ENCODE assay signal across 8 cellular contexts in the genomic region with DNA sequence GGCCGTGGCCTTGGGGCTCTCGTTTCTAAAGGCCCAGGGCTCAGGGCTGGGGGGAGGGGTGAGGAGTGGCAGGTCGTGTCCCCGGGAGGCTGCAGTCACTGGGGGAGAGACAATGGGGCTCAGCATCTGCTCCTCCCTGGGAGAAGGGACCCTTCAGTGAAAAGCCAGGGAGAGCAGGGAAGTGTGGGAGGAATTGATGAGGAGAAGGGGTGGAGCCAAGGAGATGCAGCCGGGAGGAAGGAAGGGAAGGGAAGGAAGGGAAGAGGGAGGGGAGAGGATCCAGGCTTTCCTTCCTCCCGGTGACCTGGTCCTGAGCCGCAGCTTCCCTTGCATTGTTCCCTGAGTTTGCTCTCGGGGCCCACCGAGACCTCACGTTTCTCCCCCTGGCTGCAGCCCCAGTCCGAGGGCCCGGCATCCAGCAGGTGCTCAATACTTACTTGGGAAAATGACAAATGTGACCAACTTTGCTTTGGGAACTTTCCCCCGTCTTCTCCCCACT. TPM values are rescaled to one million over a fixed set of nuclear protein-coding genes. Genes with fewer than 3 reads are reported as not detected.
DNase-seq lines count a peak whose midpoint lies in the region; ATAC-seq and TF ChIP-seq lines count a peak whose summit lies in the region.

No MANE protein-coding gene starts in this region.

- H3K9me3 ChIP-seq in AG04450 (ENCODE audit: control insufficient read depth, insufficient read depth, low read length) = no peaks in the 10 kb centered on the region; the same call in 1 of the 2 replicates
- H3K9me3 ChIP-seq in mucosa of stomach (ENCODE audit: control insufficient read depth, low read length) = no peaks in the 10 kb centered on the region

- H3K36me3 ChIP-seq in mucosa of stomach (ENCODE audit: control insufficient read depth, insufficient read depth, low read length) = no peaks in the 10 kb centered on the region

- peaks cover 49% of the 10 kb centered on the region for H3K4me1 ChIP-seq in mucosa of stomach (ENCODE audit: control insufficient read depth, insufficient read depth, low read length)

- DNase-seq in AG04450 (ENCODE audit: low read depth, low spot score) = no peak
- peak; percentile 27 for DNase-seq in NCI-H2171 treated with DMSO at 0.1 percent for 48 hours (lab: John Stamatoyannopoulos, UW)
- DNase-seq in epithelial cell of esophagus (ENCODE audit: low read depth) = peak; percentile 44
- DNase-seq in stimulated activated CD4-positive, alpha-beta T cell treated with anti-CD3 and anti-CD28 coated beads, Interleukin-15, amount 100 ng/mL, for 24 hours = no peak
- no peak for DNase-seq in H4 (ENCODE audit: low spot score)
- DNase-seq in NCI-H187 (lab: John Stamatoyannopoulos, UW) = no peak

- H3K27ac ChIP-seq in AG04450 (ENCODE audit: low read depth, low read length) = peak overlapping the region; percentile 52

- TF ChIP-seq CTCF in AG04450 (IDR thresholded peaks at IDR 0.05; ENCODE audit: low read depth, low read length) (no peak), epithelial cell of esophagus (IDR thresholded peaks at IDR 0.05; ENCODE audit: insufficient read depth, low read depth, low read length, missing control alignments) (no peak)

- H3K9ac ChIP-seq in mucosa of stomach (ENCODE audit: low read length) = peak overlapping the region; percentile 77

- H3K4me3 ChIP-seq in AG04450 (ENCODE audit: low read depth, low read length) = peak overlapping the region; percentile 68
- H3K4me3 ChIP-seq in epithelial cell of esophagus (ENCODE audit: low read length) = peak overlapping the region; percentile 39
- H3K4me3 ChIP-seq in mucosa of stomach (ENCODE audit: low read length) = peak overlapping the region; percentile 1

- peaks cover 2% of the 10 kb centered on the region for H3K27me3 ChIP-seq in AG04450 (ENCODE audit: control insufficient read depth, insufficient read depth, low read length)
- H3K27me3 ChIP-seq in mucosa of stomach (ENCODE audit: control insufficient read depth, insufficient read depth, low read length) = no peaks in the 10 kb centered on the region

- CTCF ChIA-PET in AG04450 (lab: Charles Lee) = interaction anchor here (0.6 kb wide), 1 partner anchor 62 kb away, joined by 3 read pairs; no protein-coding TSS in a partner anchor

- no peak for ATAC-seq in HG02759 (IDR thresholded peaks at IDR 0.05; ENCODE audit: unreplicated experiment)

- POLR2A ChIA-PET in AG04450 (lab: Yijun Ruan, JAX) = no interaction called here

RNA-seq across cellular contexts. Expression of gene ZNF710, which starts 1.4 kb away (rescaled TPM):
- 2.2 and 3.8 TPM in 2 replicates for polyA plus RNA-seq in AG04450 (2011; rRNA removed)
- polyA minus RNA-seq in AG04450 (2011; rRNA and poly(A)+ RNA removed) = 5.8 and 7.8 TPM in 2 replicates
- total RNA-seq in H4 (2014; rRNA removed; shearing (Covaris generic)) = 4.7 and 8.4 TPM in 2 replicates

Comparison
In these comparisons a context has a peak if more than half of its experiments do, and no peak if none do; other contexts are left out.
1. DNase-seq: peak in NCI-H2171 treated with DMSO at 0.1 percent for 48 hours (single experiment) and epithelial cell of esophagus (single experiment); none in AG04450 (single experiment), stimulated activated CD4-positive, alpha-beta T cell treated with anti-CD3 and anti-CD28 coated beads, Interleukin-15, amount 100 ng/mL, for 24 hours (single experiment), H4 (single experiment) and NCI-H187 (0 of 2).
2. H3K4me3 ChIP-seq: peak in every context shown above with its lines; median percentile 68 in AG04450; 39 in epithelial cell of esophagus; 1 in mucosa of stomach.